Comparison of ENCODE assay signal across 9 cellular contexts in the genomic region with DNA sequence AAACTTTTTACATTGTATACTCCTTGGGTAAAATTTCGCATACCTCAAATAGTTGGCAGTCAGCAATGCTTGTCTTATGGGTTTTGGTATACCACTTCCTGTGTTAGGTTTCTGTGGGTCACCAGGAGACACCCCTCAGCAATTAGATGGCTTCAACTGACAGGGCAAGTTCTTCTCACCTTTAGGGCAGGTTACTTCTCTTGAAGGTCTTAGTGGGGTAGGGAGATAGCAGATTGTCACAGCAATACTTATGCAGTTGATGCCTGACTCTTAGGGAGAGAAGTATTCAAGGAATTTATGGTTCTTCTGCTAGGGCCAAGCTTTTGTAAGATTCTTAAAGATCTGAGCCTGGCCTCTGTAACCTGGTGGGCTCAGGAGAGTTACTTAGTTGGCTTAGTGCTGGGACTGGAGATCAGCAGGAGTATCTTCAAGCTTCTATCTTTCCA. TPM values are rescaled to one million over a fixed set of nuclear protein-coding genes. Genes with fewer than 3 reads are reported as not detected.
DNase-seq lines count a peak whose midpoint lies in the region; ATAC-seq, FAIRE-seq and TF ChIP-seq lines count a peak whose summit lies in the region.
"Had no signal": no experiment of that assay in that cellular context is flagged by ENCODE, and none has a peak within 500 bp of the region (broad histone marks: within the 10 kb centered on the region; RNA-seq: fewer than 3 reads in every experiment).

No MANE protein-coding gene starts in this region.

- CTCF ChIA-PET in GM10248 (lab: Yijun Ruan, JAX): interaction anchor here (1.2 kb wide), 1 partner anchor 9 kb away, joined by 4 read pairs; no protein-coding TSS in a partner anchor

- H3K9me3 ChIP-seq in RWPE2 (ENCODE audit: severe bottlenecking): no peaks in the 10 kb centered on the region
- H3K9me3 ChIP-seq: right lobe of liver had no signal

- FAIRE-seq in GM18507 (lab: Jason Lieb, UNC): peak; percentile 90

- H3K27ac ChIP-seq in RWPE2 (ENCODE audit: poor library complexity, severe bottlenecking): peak overlapping the region; percentile 21
- H3K27ac ChIP-seq: right lobe of liver had no signal

- no peaks in the 10 kb centered on the region for H3K27me3 ChIP-seq in RWPE2 (ENCODE audit: insufficient read depth, poor library complexity, severe bottlenecking)
- H3K27me3 ChIP-seq: right lobe of liver had no signal

- ATAC-seq in HG02610 (IDR thresholded peaks at IDR 0.05; ENCODE audit: unreplicated experiment): peak; percentile 74
- ATAC-seq in RWPE2 (ENCODE audit: low read depth): peak; percentile 75
- ATAC-seq in Right ventricle myocardium inferior: no peak

- H3K4me3 ChIP-seq in RWPE2 (ENCODE audit: severe bottlenecking) (no peak overlapping the region), fibroblast of villous mesenchyme (ENCODE audit: low read depth, low read length) (no peak overlapping the region)
- H3K4me3 ChIP-seq: right lobe of liver had no signal

- peak; percentile 2 for DNase-seq in GM18507 (ENCODE audit: extremely low spot score, insufficient read length, low read depth)
- no peak for DNase-seq in RWPE2 (ENCODE audit: low spot score)
- DNase-seq in fibroblast of villous mesenchyme (ENCODE audit: low read depth): peak; percentile 45
- no peak for DNase-seq in NCI-H2107 treated with DMSO at 0.1 percent for 48 hours (lab: John Stamatoyannopoulos, UW; ENCODE audit: unreplicated experiment)
- DNase-seq in Right ventricle myocardium inferior (ENCODE audit: missing footprints): no peak
- DNase-seq in GM10248 (ENCODE audit: extremely low spot score): no peak
- DNase-seq in NCI-H2107 (lab: John Stamatoyannopoulos, UW): no peak
- DNase-seq: right lobe of liver had no signal

- H3K36me3 ChIP-seq in RWPE2 (ENCODE audit: low read depth): no peaks in the 10 kb centered on the region; the same call in 1 of the 2 replicates
- H3K36me3 ChIP-seq: right lobe of liver had no signal

- TF ChIP-seq CTCF in RWPE2 (IDR thresholded peaks at IDR 0.05; ENCODE audit: poor library complexity, severe bottlenecking) (no peak), fibroblast of villous mesenchyme (IDR thresholded peaks at IDR 0.05; ENCODE audit: insufficient read depth, low read depth, low read length) (no peak), GM10248 (IDR thresholded peaks at IDR 0.05; ENCODE audit: control extremely low read depth, extremely low read depth, low read depth, missing control alignments) (no peak)

- POLR2A ChIA-PET in GM10248 (lab: Yijun Ruan, JAX): no interaction called here

- H3K4me1 ChIP-seq in RWPE2 (ENCODE audit: insufficient read depth, poor library complexity, severe bottlenecking): peaks cover 30% of the 10 kb centered on the region

- intact Hi-C loops in Right ventricle myocardium inferior (cut with DNase I): no loop called here

RNA-seq across cellular contexts. Expression of a gene that starts 42.9 kb away (rescaled TPM):
- 44.1 and 72.5 TPM in 2 replicates for total RNA-seq in fibroblast of villous mesenchyme
- 39.3 TPM for total RNA-seq in Right ventricle myocardium inferior

Comparison
In these comparisons a context has a peak if more than half of its experiments do, and no peak if none do; other contexts are left out.
1. DNase-seq: peak in GM18507 (single experiment) and fibroblast of villous mesenchyme (single experiment); none in RWPE2 (single experiment), NCI-H2107 treated with DMSO at 0.1 percent for 48 hours (single experiment), Right ventricle myocardium inferior (single experiment), GM10248 (single experiment) and NCI-H2107 (single experiment).